ENCODE assay signal across 1 cellular context in genomic region chr21:36104306-36105300, GRCh38.
TF ChIP-seq lines count a peak whose summit lies in the region.

No MANE protein-coding gene starts in this region.

TF ChIP-seq in WTC11, 78 proteins besides CTCF, POLR2A, EP300 and RAD21 (continued from another document):
- TF ChIP-seq AFF4 (CRISPR knock-in tag; IDR thresholded peaks at IDR 0.05; ENCODE audit: borderline replicate concordance) (no peak; the same call in 1 of the 2 replicates), ZMAT4 (CRISPR knock-in tag; IDR thresholded peaks at IDR 0.05) (no peak), FOXP4 (CRISPR knock-in tag; IDR thresholded peaks at IDR 0.05) (no peak), CBFB (CRISPR knock-in tag; IDR thresholded peaks at IDR 0.05; ENCODE audit: low read depth) (no peak), FOXK1 (CRISPR knock-in tag; IDR thresholded peaks at IDR 0.05) (no peak), ERG (CRISPR knock-in tag; IDR thresholded peaks at IDR 0.05) (no peak), ZNF219 (CRISPR knock-in tag; IDR thresholded peaks at IDR 0.05; ENCODE audit: borderline replicate concordance) (no peak), SMAD4 (CRISPR knock-in tag; IDR thresholded peaks at IDR 0.05) (no peak), NR1H2 (CRISPR knock-in tag; IDR thresholded peaks at IDR 0.05) (no peak), ZBTB21 (CRISPR knock-in tag; IDR thresholded peaks at IDR 0.05; ENCODE audit: borderline replicate concordance) (no peak), SMAD3 (CRISPR knock-in tag; IDR thresholded peaks at IDR 0.05; ENCODE audit: borderline replicate concordance) (no peak), ZNF423 (CRISPR knock-in tag; IDR thresholded peaks at IDR 0.05) (peak; percentile 46; the same call in 1 of the 2 replicates), SOX15 (CRISPR knock-in tag; IDR thresholded peaks at IDR 0.05) (no peak), NFYB (CRISPR knock-in tag; conservative IDR thresholded peaks at IDR 0.05; ENCODE audit: low read depth) (peak; percentile 35; the same call in 1 of the 2 replicates), ATF1 (CRISPR knock-in tag; IDR thresholded peaks at IDR 0.05) (no peak), USF1 (CRISPR knock-in tag; IDR thresholded peaks at IDR 0.05) (0 out of 2 replicates have a peak, but pooled peaks have one; percentile 5), TEAD1 (CRISPR knock-in tag; IDR thresholded peaks at IDR 0.05) (0 out of 2 replicates have a peak, but pooled peaks have one; percentile 35)
